Comparison of ENCODE assay signal across 1 cellular context in the genomic region with DNA sequence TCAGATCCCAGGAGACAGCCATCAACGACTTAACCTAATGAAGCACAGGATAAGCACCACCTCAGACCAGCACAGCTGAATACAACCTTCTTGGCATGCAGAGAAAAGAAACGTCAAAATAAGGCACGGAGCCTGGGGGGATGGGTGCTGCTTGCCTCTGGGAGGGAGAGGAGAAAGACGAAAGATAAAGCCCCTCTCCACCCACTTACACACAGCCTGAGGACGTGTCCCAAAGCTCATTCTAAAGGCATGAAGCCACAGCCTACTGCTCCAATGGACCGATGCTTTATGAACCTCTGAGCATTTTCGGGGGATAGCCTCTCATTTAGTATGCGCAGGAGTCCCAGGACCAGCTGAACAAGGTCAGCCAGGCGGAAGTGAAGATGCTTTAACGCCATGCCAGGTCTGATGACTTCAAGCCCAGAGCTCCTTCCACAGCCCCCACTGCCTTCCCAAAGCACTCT.
TF ChIP-seq lines count a peak whose summit lies in the region.

No MANE protein-coding gene starts in this region.

TF ChIP-seq in K562, 482 proteins besides CTCF, POLR2A, EP300 and RAD21:
- TF ChIP-seq POLR2AphosphoS5 (IDR thresholded peaks at IDR 0.05; ENCODE audit: control insufficient read depth, insufficient read depth, low read depth, low read length) (peak; percentile 16; the same call in 1 of the 2 replicates), ETV1 (tag; conservative IDR thresholded peaks at IDR 0.05; ENCODE audit: low read depth) (no peak), KDM1A (IDR thresholded peaks at IDR 0.05) (0 out of 4 replicates have a peak, but pooled peaks of 1 of the 2 experiments have one; percentile 15), SMARCC2 (IDR thresholded peaks at IDR 0.05; ENCODE audit: low read depth) (no peak), NRF1 (conservative IDR thresholded peaks at IDR 0.05 in 1 of 2, IDR thresholded peaks at IDR 0.05 in 1 of 2) (peak in 1 of 2 experiments; percentile 9; a peak in 1 of 4 replicates), RCOR1 (IDR thresholded peaks at IDR 0.05; ENCODE audit: borderline replicate concordance in 1 of 2, low read depth in 2 of 2, low read length in 2 of 2) (peak in 1 of 2 experiments; percentile 27; a peak in 1 of 4 replicates), CREM (IDR thresholded peaks at IDR 0.05; ENCODE audit: low read depth) (0 out of 2 replicates have a peak, but pooled peaks have one; percentile 9), NR2C1 (IDR thresholded peaks at IDR 0.05) (no peak), NR2C1 (tag; IDR thresholded peaks at IDR 0.05) (no peak), EGR1 (conservative IDR thresholded peaks at IDR 0.05) (peak; percentile 52)
- TF ChIP-seq, protein P1, sequence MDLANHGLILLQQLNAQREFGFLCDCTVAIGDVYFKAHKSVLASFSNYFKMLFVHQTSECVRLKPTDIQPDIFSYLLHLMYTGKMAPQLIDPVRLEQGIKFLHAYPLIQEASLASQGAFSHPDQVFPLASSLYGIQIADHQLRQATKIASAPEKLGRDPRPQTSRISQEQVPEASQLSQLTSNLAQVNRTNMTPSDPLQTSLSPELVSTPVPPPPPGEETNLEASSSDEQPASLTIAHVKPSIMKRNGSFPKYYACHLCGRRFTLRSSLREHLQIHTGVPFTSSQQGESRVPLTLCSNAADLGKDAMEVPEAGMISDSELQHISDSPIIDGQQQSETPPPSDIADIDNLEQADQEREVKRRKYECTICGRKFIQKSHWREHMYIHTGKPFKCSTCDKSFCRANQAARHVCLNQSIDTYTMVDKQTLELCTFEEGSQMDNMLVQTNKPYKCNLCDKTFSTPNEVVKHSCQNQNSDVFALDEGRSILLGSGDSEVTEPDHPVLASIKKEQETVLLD (IDR thresholded peaks at IDR 0.05): no peak
- TF ChIP-seq, protein P2, sequence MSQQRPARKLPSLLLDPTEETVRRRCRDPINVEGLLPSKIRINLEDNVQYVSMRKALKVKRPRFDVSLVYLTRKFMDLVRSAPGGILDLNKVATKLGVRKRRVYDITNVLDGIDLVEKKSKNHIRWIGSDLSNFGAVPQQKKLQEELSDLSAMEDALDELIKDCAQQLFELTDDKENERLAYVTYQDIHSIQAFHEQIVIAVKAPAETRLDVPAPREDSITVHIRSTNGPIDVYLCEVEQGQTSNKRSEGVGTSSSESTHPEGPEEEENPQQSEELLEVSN (IDR thresholded peaks at IDR 0.05; ENCODE audit: borderline replicate concordance in 1 of 2, extremely low read depth in 1 of 2, insufficient read depth in 1 of 2, insufficient read length in 1 of 2, low read depth in 1 of 2, low read length in 1 of 2, poor library complexity in 1 of 2, severe bottlenecking in 1 of 2): peak in 1 of 2 experiments; percentile 8
